ENCODE assay signal across 18 cellular contexts in the genomic region with DNA sequence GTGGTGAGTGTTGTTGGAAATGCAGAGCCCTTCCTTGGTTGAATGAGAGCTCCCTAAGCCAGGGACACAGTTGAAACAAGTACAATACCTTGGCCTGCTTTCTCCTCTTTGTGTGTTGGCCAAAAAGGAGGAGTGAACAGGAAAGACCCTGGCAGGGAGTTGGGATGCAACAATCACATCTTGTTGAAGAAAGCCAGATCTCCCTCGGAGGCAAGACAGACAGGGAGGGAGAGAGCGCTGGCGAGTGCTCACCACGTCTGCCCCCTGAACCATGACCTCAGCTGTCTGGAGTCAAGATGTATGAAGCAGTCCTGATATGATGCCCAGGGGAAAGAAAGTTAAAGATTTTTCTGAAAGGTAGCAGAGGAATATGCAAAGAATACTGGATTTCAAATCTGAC.
"Had no signal": no experiment of that assay in that cellular context is flagged by ENCODE, and none has a peak within 500 bp of the region (broad histone marks: within the 10 kb centered on the region; RNA-seq: fewer than 3 reads in every experiment).

No MANE protein-coding gene starts in this region.

- H3K9me3 ChIP-seq: gastrocnemius medialis, thyroid gland had no signal

- ATAC-seq: activated CD4-positive, CD25-positive, alpha-beta regulatory T cell treated with anti-CD3 and anti-CD28 coated beads, Interleukin-2, amount 50 U/mL, for 24 hours; activated T-cell treated with anti-CD3 and anti-CD28 coated beads, Interleukin-2, amount 50 U/mL, for 72 hours; gastrocnemius medialis had no signal

- H3K27ac ChIP-seq: gastrocnemius medialis, parathyroid adenoma, thyroid gland, VCaP had no signal

- H3K36me3 ChIP-seq: gastrocnemius medialis, thyroid gland had no signal

- H3K4me1 ChIP-seq: gastrocnemius medialis, parathyroid adenoma, thyroid gland had no signal

- H3K79me2 ChIP-seq: parathyroid adenoma had no signal

- H3K27me3 ChIP-seq: gastrocnemius medialis, thyroid gland had no signal

- DNase-seq: activated CD4-positive, alpha-beta memory T cell treated with anti-CD3 and anti-CD28 coated beads, Interleukin-2, amount 10 ng/mL, durations not matched to agents 7 days and 5 days; activated CD4-positive, alpha-beta T cell treated with anti-CD3 and anti-CD28 coated beads, Interleukin-2, amount 10 ng/mL, durations not matched to agents 24 days and 14 days; activated effector memory CD4-positive, alpha-beta T cell treated with Interleukin-2 at 50 U/mL for 16 hours; activated naive CD4-positive, alpha-beta T cell treated with anti-CD3 and anti-CD28 coated beads for 36 hours; activated naive CD8-positive, alpha-beta T cell treated with anti-CD3 and anti-CD28 coated beads, Interleukin-2, amount 10 ng/mL, durations not matched to agents 7 days and 5 days; activated T-cell treated with anti-CD3 and anti-CD28 coated beads, Interleukin-2, amount 50 U/mL, for 72 hours; amygdala; erythroblast; gastrocnemius medialis; hippocampal formation; naive B cell; right cardiac atrium; stimulated activated CD4-positive, alpha-beta T cell treated with anti-CD3 and anti-CD28 coated beads, Interleukin-12 subunit alpha, Interleukin-12 subunit beta, amount 100 ng/mL, for 4 hours; substantia nigra; thyroid gland had no signal

- H3K4me3 ChIP-seq: gastrocnemius medialis, thyroid gland had no signal

- H3K9ac ChIP-seq: parathyroid adenoma had no signal

- H2AFZ ChIP-seq: parathyroid adenoma had no signal
